Comparison of ENCODE assay signal across 11 cellular contexts in the genomic region with DNA sequence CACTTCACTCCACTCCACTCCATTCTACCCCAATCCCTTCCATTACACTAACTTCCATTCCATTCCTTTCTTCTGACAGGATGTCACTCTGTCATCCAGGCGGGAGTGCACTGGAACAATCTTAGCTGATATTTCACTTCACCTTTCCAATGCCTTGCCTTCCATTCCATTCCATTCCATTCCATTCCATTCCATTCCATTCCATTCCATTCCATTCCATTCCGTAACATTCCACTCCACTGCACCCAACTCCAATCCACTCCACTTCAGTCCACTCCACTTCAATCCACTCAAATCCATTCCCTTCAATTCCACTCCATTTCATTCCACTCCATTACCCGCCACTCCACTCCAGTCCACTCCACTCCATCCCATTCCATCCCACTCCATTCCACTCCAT.
DNase-seq lines count a peak whose midpoint lies in the region; ATAC-seq and TF ChIP-seq lines count a peak whose summit lies in the region.
"Had no signal": no experiment of that assay in that cellular context is flagged by ENCODE, and none has a peak within 500 bp of the region (broad histone marks: within the 10 kb centered on the region; RNA-seq: fewer than 3 reads in every experiment).

No MANE protein-coding gene starts in this region.

- H3K4me3 ChIP-seq in LNCaP clone FGC (ENCODE audit: low read depth, low read length) (no peak overlapping the region), coronary artery (no peak overlapping the region)
- H3K4me3 ChIP-seq: BLaER1 had no signal

- no peak overlapping the region for H3K27ac ChIP-seq in coronary artery
- H3K27ac ChIP-seq: BLaER1 had no signal

- no peak for TF ChIP-seq CTCF in AG09319 (IDR thresholded peaks at IDR 0.05; ENCODE audit: low read depth, low read length)
- TF ChIP-seq CTCF in LNCaP clone FGC (IDR thresholded peaks at IDR 0.05; ENCODE audit: control insufficient read depth, extremely low read depth, insufficient read depth), result no peak
- no peak for TF ChIP-seq CTCF in coronary artery (IDR thresholded peaks at IDR 0.05)

- DNase-seq in AG09319 (ENCODE audit: extremely low read depth, low read depth) (peak; percentile 55), LNCaP clone FGC (ENCODE audit: low read depth) (peak; percentile 66), coronary artery (ENCODE audit: low spot score) (peak; percentile 91), islet precursor cell (peak; percentile 64)
- DNase-seq: aorta had no signal

- ATAC-seq in GM19467 (IDR thresholded peaks at IDR 0.05; ENCODE audit: unreplicated experiment), result no peak
- no peak for ATAC-seq in HG03342 (IDR thresholded peaks at IDR 0.05; ENCODE audit: unreplicated experiment)
- no peak for ATAC-seq in GM18511 (IDR thresholded peaks at IDR 0.05; ENCODE audit: unreplicated experiment)
- ATAC-seq in GM21360 (IDR thresholded peaks at IDR 0.05; ENCODE audit: unreplicated experiment), result no peak
- ATAC-seq: naive thymus-derived CD8-positive, alpha-beta T cell had no signal
